ENCODE assay signal across 8 cellular contexts in the genomic region with DNA sequence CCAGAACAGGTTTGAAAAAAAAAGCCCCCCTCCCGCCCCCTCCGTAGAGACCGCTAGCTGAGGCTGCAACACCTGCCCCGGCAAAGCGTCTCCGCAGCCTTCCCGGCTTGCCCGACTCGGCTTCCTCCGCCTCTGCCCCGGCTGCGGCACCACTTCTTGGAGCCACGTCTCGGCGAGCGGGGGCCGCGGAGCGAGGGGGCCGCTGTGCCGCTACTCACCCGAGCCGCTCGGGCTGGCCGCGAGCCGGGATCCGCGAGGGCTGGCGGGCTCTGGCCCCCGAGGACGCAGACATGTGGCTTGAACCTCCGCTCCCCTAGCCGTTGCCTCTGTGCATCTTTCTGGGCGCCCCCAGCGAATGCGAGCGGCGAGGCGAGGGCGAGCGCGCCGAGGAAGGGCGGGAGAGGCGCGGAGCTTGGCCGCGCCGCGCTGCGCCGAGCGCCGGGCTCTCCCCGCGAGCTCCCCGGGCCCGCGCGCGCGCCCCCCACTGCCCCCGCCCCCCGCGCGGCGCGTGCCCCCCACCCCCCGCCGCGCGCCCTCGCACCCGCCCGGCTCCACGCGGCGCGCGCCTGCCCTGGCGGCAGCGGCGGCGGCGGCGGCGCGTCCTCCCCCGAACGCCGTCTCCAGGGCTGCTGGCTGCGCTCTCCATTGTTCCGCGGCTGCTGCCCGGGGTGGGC.
A peak's percentile ranks its signal among the peaks of the same experiment; 100 is the strongest.
DNase-seq lines count a peak whose midpoint lies in the region; ATAC-seq, FAIRE-seq and TF ChIP-seq lines count a peak whose summit lies in the region.

No MANE protein-coding gene starts in this region.

- no peak overlapping the region for H3K27ac Mint-ChIP-seq in progenitor cell of endocrine pancreas

- dilution Hi-C loops in mammary epithelial cell (cut with HindIII; ENCODE audit: low sequenced_read_pairs): no loop called here

- no peaks in the 10 kb centered on the region for H3K4me1 ChIP-seq in ES-I3 (ENCODE audit: insufficient read depth, low read length)
- no peaks in the 10 kb centered on the region for H3K4me1 ChIP-seq in mammary epithelial cell (ENCODE audit: insufficient read depth, low read length)

- in situ Hi-C loops in KBM-7 (cut with MboI; ENCODE audit: low pct_unique_long_range_greater_than_20kb, low sequenced_read_pairs): no loop called here
- in situ Hi-C loops in mammary epithelial cell (cut with MboI; ENCODE audit: low sequenced_read_pairs in 2 of 2): no loop called here

- peaks cover 57% of the 10 kb centered on the region for H3K27me3 Mint-ChIP-seq in progenitor cell of endocrine pancreas

- H4K20me1 ChIP-seq in mammary epithelial cell (ENCODE audit: insufficient read depth, low read length): peaks cover 3% of the 10 kb centered on the region

- peaks cover 10% of the 10 kb centered on the region for H3K4me1 Mint-ChIP-seq in progenitor cell of endocrine pancreas (ENCODE audit: low read depth)

- no peaks in the 10 kb centered on the region for H3K36me3 Mint-ChIP-seq in progenitor cell of endocrine pancreas (ENCODE audit: insufficient read depth)

- H2AFZ ChIP-seq in mammary epithelial cell (ENCODE audit: low read depth, low read length): no peak overlapping the region

- no peak overlapping the region for H3K4me3 Mint-ChIP-seq in progenitor cell of endocrine pancreas (ENCODE audit: low read depth)

- no peak overlapping the region for H3K4me3 ChIP-seq in mammary epithelial cell (replicated peaks in 1 of 3; ENCODE audit: insufficient read depth in 1 of 3, low read depth in 2 of 3, low read length in 3 of 3)

- DNase-seq in NCI-H128 (lab: John Stamatoyannopoulos, UW; ENCODE audit: unreplicated experiment): peak; percentile 27
- DNase-seq in frontal cortex (ENCODE audit: low spot score in 2 of 2): peak; percentile 72 to 87
- DNase-seq in progenitor cell of endocrine pancreas (ENCODE audit: low spot score, unreplicated experiment): peak; percentile 19
- DNase-seq in activated T-cell treated with anti-CD3 and anti-CD28 coated beads, Interleukin-2, amount 50 U/mL, for 1 hour: no peak
- DNase-seq in KBM-7: no peak
- no peak for DNase-seq in mammary epithelial cell

- CTCF ChIA-PET in mammary epithelial cell (lab: Charles Lee; ENCODE audit: low non-redundant PET): no interaction called here

- no peak overlapping the region for H3K4me2 ChIP-seq in mammary epithelial cell (ENCODE audit: insufficient read depth, low read depth, low read length)

- no peaks in the 10 kb centered on the region for H3K79me2 ChIP-seq in mammary epithelial cell (ENCODE audit: insufficient read depth, low read length)

- no TSS peak for BruUV-seq in mammary epithelial cell (replicated peaks; lab: Mats Ljungman, UMichigan)

- H3K36me3 ChIP-seq in ES-I3 (ENCODE audit: insufficient read depth, low read length): no peaks in the 10 kb centered on the region
- H3K36me3 ChIP-seq in mammary epithelial cell (ENCODE audit: insufficient read depth, low read length): no peaks in the 10 kb centered on the region

- H3K9ac ChIP-seq in ES-I3 (ENCODE audit: low read depth, low read length) (peak overlapping the region; percentile 49; the same call in 1 of the 2 replicates), mammary epithelial cell (ENCODE audit: insufficient read depth, low read length) (no peak overlapping the region)

- H3K27ac ChIP-seq in mammary epithelial cell (ENCODE audit: insufficient read depth, low read depth, low read length): no peak overlapping the region

- no peaks in the 10 kb centered on the region for H3K9me3 ChIP-seq in ES-I3 (ENCODE audit: control insufficient read depth, insufficient read depth, low read length)
- no peaks in the 10 kb centered on the region for H3K9me3 ChIP-seq in mammary epithelial cell (replicated peaks; ENCODE audit: insufficient read depth, low read length)

- intact Hi-C loops in mammary epithelial cell (cut with micrococcal nuclease): no loop called here

- TF ChIP-seq CTCF in progenitor cell of endocrine pancreas (IDR thresholded peaks at IDR 0.05; ENCODE audit: unreplicated experiment): no peak
- no peak for TF ChIP-seq CTCF in mammary epithelial cell (conservative IDR thresholded peaks at IDR 0.05 in 1 of 2, IDR thresholded peaks at IDR 0.05 in 1 of 2; ENCODE audit: extremely low read depth in 1 of 2, insufficient read depth in 1 of 2, low read depth in 1 of 2, low read length in 2 of 2)

- no peaks in the 10 kb centered on the region for H3K9me3 Mint-ChIP-seq in progenitor cell of endocrine pancreas (ENCODE audit: low read depth)

- no peak for ATAC-seq in HG03025 (IDR thresholded peaks at IDR 0.05; ENCODE audit: low FRiP score, unreplicated experiment)

- WGBS in mammary epithelial cell (ENCODE audit: low coverage, missing lambda C conversion rate): under 1% methylated on average over 15 of the region's 96 CpGs

- H3K27me3 ChIP-seq in mammary epithelial cell (ENCODE audit: insufficient read depth, low read length): peaks cover 30% of the 10 kb centered on the region

- FAIRE-seq in frontal cortex (lab: Jason Lieb, UNC): no peak

Comparison
In these comparisons a context has a peak if more than half of its experiments do, and no peak if none do; other contexts are left out.
1. DNase-seq: peak in NCI-H128 (single experiment), frontal cortex (2 of 2) and progenitor cell of endocrine pancreas (single experiment); none in activated T-cell treated with anti-CD3 and anti-CD28 coated beads, Interleukin-2, amount 50 U/mL, for 1 hour (single experiment), KBM-7 (single experiment) and mammary epithelial cell (single experiment).